24 cellular contexts compared by ENCODE assay signal in genomic region chr10:100551733-100552132, GRCh38.
"Had no signal": no experiment of that assay in that cellular context is flagged by ENCODE, and none has a peak within 500 bp of the region (broad histone marks: within the 10 kb centered on the region; RNA-seq: fewer than 3 reads in every experiment).

No MANE protein-coding gene starts in this region.

- H3K9me3 ChIP-seq: esophagus squamous epithelium, left ventricle myocardium inferior, lower lobe of right lung, psoas muscle, sigmoid colon, stomach, thyroid gland had no signal

- H3K4me1 ChIP-seq: esophagus squamous epithelium, left ventricle myocardium inferior, lower lobe of right lung, psoas muscle, sigmoid colon, thyroid gland had no signal

- ATAC-seq: effector memory CD8-positive, alpha-beta T cell; left colon; psoas muscle; right cardiac atrium; stimulated activated effector memory CD8-positive, alpha-beta T cell treated with anti-CD3 and anti-CD28 coated beads, Interleukin-12 subunit alpha, Interleukin-12 subunit beta, amount 100 ng/mL, for 72 hours had no signal

- H3K27me3 ChIP-seq: esophagus squamous epithelium, sigmoid colon, stomach, thyroid gland had no signal

- H3K4me3 ChIP-seq: esophagus squamous epithelium, left ventricle myocardium inferior, lower lobe of right lung, psoas muscle, sigmoid colon, stomach, thyroid gland had no signal

- H3K27ac ChIP-seq: esophagus squamous epithelium, left ventricle myocardium inferior, lower lobe of right lung, psoas muscle, sigmoid colon, stomach, thyroid gland had no signal

- DNase-seq: cortex of kidney; effector memory CD8-positive, alpha-beta T cell; erythroblast; esophagus squamous epithelium; foreskin melanocyte; glutamatergic neuron; hypothalamus; immature natural killer cell; islet precursor cell; kidney glomerular epithelial cell; left colon; left ventricle myocardium inferior; lower lobe of right lung; naive thymus-derived CD4-positive, alpha-beta T cell; nucleus accumbens; psoas muscle; right cardiac atrium; sigmoid colon; stimulated activated CD4-positive, alpha-beta T cell treated with anti-CD3 and anti-CD28 coated beads, Interleukin-2, amount 100 ng/mL, for 24 hours; stimulated activated CD4-positive, alpha-beta T cell treated with anti-CD3 and anti-CD28 coated beads, Interleukin-4, amount 100 ng/mL, for 24 hours; stimulated activated naive CD4-positive, alpha-beta T cell treated with Interleukin-2 at 50 U/mL for 16 hours; stomach; thyroid gland had no signal
